Comparison of ENCODE assay signal across 1 cellular context in genomic region chr15:88470625-88471372, GRCh38.
TF ChIP-seq lines count a peak whose summit lies in the region.

No MANE protein-coding gene starts in this region.

TF ChIP-seq in GM12878, 131 proteins besides CTCF, POLR2A, EP300 and RAD21:
- TF ChIP-seq GABPA (IDR thresholded peaks at IDR 0.05; ENCODE audit: low read depth) (no peak), ZNF217 (IDR thresholded peaks at IDR 0.05) (no peak), TCF3 (IDR thresholded peaks at IDR 0.05; ENCODE audit: borderline replicate concordance, insufficient read depth, low read depth, low read length) (no peak), PML (IDR thresholded peaks at IDR 0.05; ENCODE audit: low read length) (no peak), FOXK2 (IDR thresholded peaks at IDR 0.05) (no peak)
- TF ChIP-seq, protein P1, sequence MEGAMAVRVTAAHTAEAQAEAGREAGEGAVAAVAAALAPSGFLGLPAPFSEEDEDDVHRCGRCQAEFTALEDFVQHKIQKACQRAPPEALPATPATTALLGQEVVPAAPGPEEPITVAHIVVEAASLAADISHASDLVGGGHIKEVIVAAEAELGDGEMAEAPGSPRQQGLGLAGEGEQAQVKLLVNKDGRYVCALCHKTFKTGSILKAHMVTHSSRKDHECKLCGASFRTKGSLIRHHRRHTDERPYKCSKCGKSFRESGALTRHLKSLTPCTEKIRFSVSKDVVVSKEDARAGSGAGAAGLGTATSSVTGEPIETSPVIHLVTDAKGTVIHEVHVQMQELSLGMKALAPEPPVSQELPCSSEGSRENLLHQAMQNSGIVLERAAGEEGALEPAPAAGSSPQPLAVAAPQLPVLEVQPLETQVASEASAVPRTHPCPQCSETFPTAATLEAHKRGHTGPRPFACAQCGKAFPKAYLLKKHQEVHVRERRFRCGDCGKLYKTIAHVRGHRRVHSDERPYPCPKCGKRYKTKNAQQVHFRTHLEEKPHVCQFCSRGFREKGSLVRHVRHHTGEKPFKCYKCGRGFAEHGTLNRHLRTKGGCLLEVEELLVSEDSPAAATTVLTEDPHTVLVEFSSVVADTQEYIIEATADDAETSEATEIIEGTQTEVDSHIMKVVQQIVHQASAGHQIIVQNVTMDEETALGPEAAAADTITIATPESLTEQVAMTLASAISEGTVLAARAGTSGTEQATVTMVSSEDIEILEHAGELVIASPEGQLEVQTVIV (IDR thresholded peaks at IDR 0.05; ENCODE audit: borderline replicate concordance, partially characterized antibody) = no peak
